8 cellular contexts compared by ENCODE assay signal in genomic region chr12:94649349-94650142, GRCh38. TPM values are rescaled to one million over a fixed set of nuclear protein-coding genes. Genes with fewer than 3 reads are reported as not detected.
A peak's percentile ranks its signal among the peaks of the same experiment; 100 is the strongest.
DNase-seq lines count a peak whose midpoint lies in the region; ATAC-seq and TF ChIP-seq lines count a peak whose summit lies in the region.

No MANE protein-coding gene starts in this region.

- intact Hi-C loops in Right ventricle myocardium superior (cut with DNase I) = no loop called here

- H2AFZ ChIP-seq in osteoblast (ENCODE audit: low read length) = peak overlapping the region; percentile 77

- H3K4me2 ChIP-seq in osteoblast (ENCODE audit: insufficient read depth, low read length) = peak overlapping the region; percentile 73

- no peak for TF ChIP-seq CTCF in osteoblast (IDR thresholded peaks at IDR 0.05; ENCODE audit: extremely low read depth, low read depth, low read length)

- H3K27me3 ChIP-seq in osteoblast (ENCODE audit: insufficient read depth, low read length) = peaks cover 57% of the 10 kb centered on the region

- H3K27ac Mint-ChIP-seq in activated naive CD4-positive, alpha-beta T cell treated with anti-CD3 and anti-CD28 coated beads, Interleukin-2, amount 50 U/mL, for 72 hours = no peak overlapping the region

- DNase-seq in DMS53 (lab: John Stamatoyannopoulos, UW) = peak; percentile 74
- no peak for DNase-seq in DMS53 treated with DMSO at 0.1 percent for 48 hours (lab: John Stamatoyannopoulos, UW; ENCODE audit: unreplicated experiment)
- DNase-seq in NCI-H69 (lab: John Stamatoyannopoulos, UW) = peak; percentile 63
- peak in 1 of 2 donors; percentile 31 for DNase-seq in activated naive CD4-positive, alpha-beta T cell treated with anti-CD3 and anti-CD28 coated beads, Interleukin-2, amount 50 U/mL, for 72 hours (ENCODE audit: low spot score in 2 of 2)
- peak; percentile 72 for DNase-seq in Right ventricle myocardium superior
- peak; percentile 84 for DNase-seq in osteoblast (ENCODE audit: insufficient read length, low spot score, missing footprints)
- no peak for DNase-seq in MV-4-11 (lab: John Stamatoyannopoulos, UW)

- peak; percentile 69 for ATAC-seq in HG02642 (IDR thresholded peaks at IDR 0.05; ENCODE audit: poor library complexity, unreplicated experiment)
- peak; percentile 55 to 73 for ATAC-seq in activated naive CD4-positive, alpha-beta T cell treated with anti-CD3 and anti-CD28 coated beads, Interleukin-2, amount 50 U/mL, for 72 hours
- ATAC-seq in Right ventricle myocardium superior (ENCODE audit: poor library complexity) = peak; percentile 84

- peak overlapping the region; percentile 59 for H3K4me3 ChIP-seq in osteoblast (ENCODE audit: insufficient read depth, low read length)

- no peaks in the 10 kb centered on the region for H4K20me1 ChIP-seq in osteoblast (ENCODE audit: insufficient read depth, low read length)

- no peaks in the 10 kb centered on the region for H3K79me2 ChIP-seq in osteoblast (ENCODE audit: insufficient read depth, low read length)

- peaks cover 6% of the 10 kb centered on the region for H3K4me1 ChIP-seq in osteoblast (ENCODE audit: insufficient read depth, low read length)

- peaks cover 0 to 16% of the 10 kb centered on the region in 2 donors for H3K36me3 Mint-ChIP-seq in activated naive CD4-positive, alpha-beta T cell treated with anti-CD3 and anti-CD28 coated beads, Interleukin-2, amount 50 U/mL, for 72 hours

- no peaks in the 10 kb centered on the region for H3K36me3 ChIP-seq in osteoblast (ENCODE audit: insufficient read depth, low read length)

- H3K27ac ChIP-seq in osteoblast (ENCODE audit: low read depth, low read length) = no peak overlapping the region

- no peaks in the 10 kb centered on the region for H3K9me3 Mint-ChIP-seq in activated naive CD4-positive, alpha-beta T cell treated with anti-CD3 and anti-CD28 coated beads, Interleukin-2, amount 50 U/mL, for 72 hours

- no peaks in the 10 kb centered on the region for H3K9me3 ChIP-seq in osteoblast (ENCODE audit: low read depth, low read length)

RNA-seq across cellular contexts. Expression of gene TMCC3, which starts 0.8 kb away (rescaled TPM):
- total RNA-seq in activated naive CD4-positive, alpha-beta T cell treated with anti-CD3 and anti-CD28 coated beads, Interleukin-2, amount 50 U/mL, for 72 hours = not detected
- total RNA-seq in Right ventricle myocardium superior (1.5 TPM), osteoblast (under 0.01 and 0.36 TPM in 2 replicates)

Comparison
In these comparisons a context has a peak if more than half of its experiments do, and no peak if none do; other contexts are left out.
1. DNase-seq: peak in DMS53 (single experiment), NCI-H69 (single experiment), Right ventricle myocardium superior (single experiment) and osteoblast (single experiment); none in DMS53 treated with DMSO at 0.1 percent for 48 hours (single experiment) and MV-4-11 (single experiment).
2. Peak in every context shown above with its lines, with median percentiles within 50 percentile points of each other: ATAC-seq.